19 cellular contexts compared by ENCODE assay signal in the genomic region with DNA sequence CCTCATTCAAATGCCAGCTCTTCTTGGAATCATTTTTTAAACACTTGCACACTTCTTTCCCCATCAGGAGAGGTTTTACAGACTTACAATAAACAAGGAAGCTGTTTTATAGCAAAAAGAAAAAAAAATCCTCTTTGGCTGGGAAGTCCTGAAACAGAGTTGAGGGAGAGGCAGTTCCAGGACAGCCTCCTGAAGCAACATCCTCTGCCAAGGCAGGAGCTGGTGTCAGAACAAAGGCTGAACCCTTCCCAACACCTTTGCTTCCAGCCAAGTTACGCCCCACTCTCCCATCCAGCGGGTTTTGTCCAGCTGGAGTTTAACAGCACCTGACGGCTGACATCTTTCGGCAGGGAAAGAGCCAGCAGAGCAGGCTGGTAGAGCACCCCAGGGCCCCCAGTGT.
DNase-seq lines count a peak whose midpoint lies in the region; TF ChIP-seq lines count a peak whose summit lies in the region.
"Had no signal": no experiment of that assay in that cellular context is flagged by ENCODE, and none has a peak within 500 bp of the region (broad histone marks: within the 10 kb centered on the region; RNA-seq: fewer than 3 reads in every experiment).

No MANE protein-coding gene starts in this region.

- peak overlapping the region in 3 of 5 experiments; percentile 22 to 84 (median 73) for H3K27ac Mint-ChIP-seq in brain

- intact Hi-C loops in uterus (cut with DNase I; ENCODE audit: low total_unique reads): no loop called here

- H3K9me3 Mint-ChIP-seq in brain: peaks cover 0 to 3% (median 0%) of the 10 kb centered on the region in 5 experiments
- H3K9me3 Mint-ChIP-seq: CD14-positive monocyte had no signal

- H3K27me3 Mint-ChIP-seq in brain: peaks cover 20% of the 10 kb centered on the region

- H3K4me3 ChIP-seq in uterus (no peak overlapping the region), WERI-Rb-1 (ENCODE audit: low read depth, low read length) (no peak overlapping the region)
- H3K4me3 ChIP-seq: GM12878, PC-9 had no signal

- no peaks in the 10 kb centered on the region for H3K9me3 ChIP-seq in uterus
- no peaks in the 10 kb centered on the region for H3K9me3 ChIP-seq in WERI-Rb-1 (ENCODE audit: severe bottlenecking)
- H3K9me3 ChIP-seq: Caco-2 had no signal

- TF ChIP-seq CTCF in brain (conservative IDR thresholded peaks at IDR 0.05) (no peak), uterus (IDR thresholded peaks at IDR 0.05) (no peak), WERI-Rb-1 (IDR thresholded peaks at IDR 0.05; ENCODE audit: low read depth, low read length) (no peak)

- H3K4me1 ChIP-seq in uterus: no peaks in the 10 kb centered on the region

- DNase-seq in activated CD8-positive, alpha-beta memory T cell treated with anti-CD3 and anti-CD28 coated beads for 24 hours: peak; percentile 28
- DNase-seq in activated CD8-positive, alpha-beta memory T cell treated with anti-CD3 and anti-CD28 coated beads, Interleukin-2, amount 50 U/mL, for 4 hours: no peak
- DNase-seq in midbrain (lab: John Stamatoyannopoulos, UW) (peak; percentile 46), uterus (peak; percentile 19 to 40), WERI-Rb-1 (no peak), NOMO-1 (lab: John Stamatoyannopoulos, UW; ENCODE audit: unreplicated experiment in 2 of 2) (no peak), T-helper 1 cell (no peak)
- DNase-seq: 8988T, Caco-2, DMS53, HCEC 1CT, Karpas-422, NCI-H1436 treated with DMSO at 0.1 percent for 48 hours, NCI-H2081 treated with DMSO at 0.1 percent for 48 hours, NCI-H526 treated with DMSO at 0.1 percent for 48 hours, PC-9 had no signal

- TF ChIP-seq POLR2A in uterus (IDR thresholded peaks at IDR 0.05): no peak

- H3K36me3 Mint-ChIP-seq in brain: no peaks in the 10 kb centered on the region
- H3K36me3 Mint-ChIP-seq: CD14-positive monocyte had no signal

- peaks cover 37% of the 10 kb centered on the region for H3K4me1 Mint-ChIP-seq in brain
- H3K4me1 Mint-ChIP-seq: CD14-positive monocyte had no signal

- H3K27ac ChIP-seq in uterus (no peak overlapping the region), WERI-Rb-1 (no peak overlapping the region)
- H3K27ac ChIP-seq: PC-9 had no signal

- H3K4me3 Mint-ChIP-seq in brain: peak overlapping the region in 1 of 5 experiments; percentile 17

- no peaks in the 10 kb centered on the region for H3K36me3 ChIP-seq in uterus
- no peaks in the 10 kb centered on the region for H3K36me3 ChIP-seq in WERI-Rb-1

- no peaks in the 10 kb centered on the region for H3K27me3 ChIP-seq in uterus
- no peaks in the 10 kb centered on the region for H3K27me3 ChIP-seq in WERI-Rb-1 (ENCODE audit: insufficient read depth, low read depth, severe bottlenecking)

Comparison
In these comparisons a context has a peak if more than half of its experiments do, and no peak if none do; other contexts are left out.
1. DNase-seq: peak in activated CD8-positive, alpha-beta memory T cell treated with anti-CD3 and anti-CD28 coated beads for 24 hours (single experiment), midbrain (single experiment) and uterus (2 of 2); none in activated CD8-positive, alpha-beta memory T cell treated with anti-CD3 and anti-CD28 coated beads, Interleukin-2, amount 50 U/mL, for 4 hours (single experiment), WERI-Rb-1 (single experiment), NOMO-1 (0 of 2) and T-helper 1 cell (0 of 5).